ENCODE assay signal across 17 cellular contexts in the genomic region with DNA sequence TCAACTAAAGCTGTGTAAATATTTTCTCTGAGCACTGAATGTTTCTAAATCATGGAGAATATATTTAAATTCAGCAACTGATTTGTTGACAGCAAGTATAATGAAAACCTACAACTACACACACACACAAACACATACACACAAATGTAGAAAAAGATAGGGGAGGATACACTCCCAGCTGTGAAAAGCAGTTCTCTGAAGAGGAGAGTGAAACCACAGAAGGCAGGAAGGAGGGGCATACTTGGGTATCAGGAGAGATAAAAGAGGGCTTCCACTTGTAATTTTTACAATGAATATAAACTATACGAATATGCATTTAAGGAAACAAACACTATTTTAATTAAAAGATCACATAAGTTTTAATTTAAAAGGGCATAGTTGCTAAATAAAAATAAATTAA.
DNase-seq lines count a peak whose midpoint lies in the region; ATAC-seq, FAIRE-seq and TF ChIP-seq lines count a peak whose summit lies in the region.
"Had no signal": no experiment of that assay in that cellular context is flagged by ENCODE, and none has a peak within 500 bp of the region (broad histone marks: within the 10 kb centered on the region; RNA-seq: fewer than 3 reads in every experiment).

No MANE protein-coding gene starts in this region.

- H3K27me3 ChIP-seq in endothelial cell of umbilical vein (ENCODE audit: control insufficient read depth in 2 of 2, insufficient read depth in 2 of 2, low read length in 2 of 2) = no peaks in the 10 kb centered on the region
- H3K27me3 ChIP-seq: BLaER1 had no signal

- no peak overlapping the region for H3K9ac ChIP-seq in SK-N-MC (ENCODE audit: insufficient read length)
- no peak overlapping the region for H3K9ac ChIP-seq in endothelial cell of umbilical vein (replicated peaks; ENCODE audit: extremely low read depth, insufficient read depth, low read length)
- H3K9ac ChIP-seq: BLaER1, GM23248 had no signal

- no peak for ATAC-seq in activated naive CD8-positive, alpha-beta T cell treated with anti-CD3 and anti-CD28 coated beads, Interleukin-2, amount 50 U/mL, for 24 hours
- ATAC-seq in GM19328 (IDR thresholded peaks at IDR 0.05; ENCODE audit: unreplicated experiment) = no peak

- BruUV-seq in endothelial cell of umbilical vein (replicated peaks; lab: Mats Ljungman, UMichigan) = no TSS peak

- no peaks in the 10 kb centered on the region for H3K36me3 ChIP-seq in SK-N-MC (ENCODE audit: insufficient read depth, low read length)
- H3K36me3 ChIP-seq in endothelial cell of umbilical vein (ENCODE audit: control insufficient read depth in 2 of 2, extremely low read depth in 1 of 2, insufficient read depth in 2 of 2, low read length in 2 of 2) = no peaks in the 10 kb centered on the region
- H3K36me3 ChIP-seq: BLaER1, HAP-1 had no signal

- POLR2A ChIA-PET in activated CD4-positive, alpha-beta T cell treated with anti-CD3 and anti-CD28 coated beads, Interleukin-2, amount 10 ng/mL, durations not matched to agents 7 days and 5 days (lab: Charles Lee) = no interaction called here
- POLR2A ChIA-PET in endothelial cell of umbilical vein (lab: Charles Lee) = no interaction called here

- peaks cover 12% of the 10 kb centered on the region for H3K4me1 ChIP-seq in endothelial cell of umbilical vein (ENCODE audit: control insufficient read depth, extremely low read depth, insufficient read depth, low read length)
- H3K4me1 ChIP-seq: HAP-1 had no signal

- H3K79me2 ChIP-seq in endothelial cell of umbilical vein (ENCODE audit: control insufficient read depth, insufficient read depth, low read length) = no peaks in the 10 kb centered on the region

- peaks cover 14% of the 10 kb centered on the region for H3K36me3 Mint-ChIP-seq in activated CD4-positive, alpha-beta T cell treated with anti-CD3 and anti-CD28 coated beads, Interleukin-2, amount 10 ng/mL, durations not matched to agents 7 days and 5 days (ENCODE audit: low read depth)
- H3K36me3 Mint-ChIP-seq in activated CD4-positive, alpha-beta T cell treated with anti-CD3 and anti-CD28 coated beads, Interleukin-2, amount 10 ng/mL, durations not matched to agents 24 days and 14 days (ENCODE audit: low read depth) = peaks cover 17% of the 10 kb centered on the region
- H3K36me3 Mint-ChIP-seq in activated naive CD8-positive, alpha-beta T cell treated with anti-CD3 and anti-CD28 coated beads for 36 hours = peaks cover 4% of the 10 kb centered on the region
- peaks cover 6% of the 10 kb centered on the region for H3K36me3 Mint-ChIP-seq in activated naive CD8-positive, alpha-beta T cell treated with anti-CD3 and anti-CD28 coated beads, Interleukin-2, amount 50 U/mL, for 24 hours (ENCODE audit: low read depth)
- H3K36me3 Mint-ChIP-seq: CD14-positive monocyte; CD4-positive, alpha-beta memory T cell had no signal

- no peak for FAIRE-seq in endothelial cell of umbilical vein (lab: Jason Lieb, UNC)

- H3K27me3 Mint-ChIP-seq in activated CD4-positive, alpha-beta T cell treated with anti-CD3 and anti-CD28 coated beads, Interleukin-2, amount 10 ng/mL, durations not matched to agents 7 days and 5 days = no peaks in the 10 kb centered on the region
- H3K27me3 Mint-ChIP-seq in activated CD4-positive, alpha-beta T cell treated with anti-CD3 and anti-CD28 coated beads, Interleukin-2, amount 10 ng/mL, durations not matched to agents 24 days and 14 days = no peaks in the 10 kb centered on the region
- no peaks in the 10 kb centered on the region for H3K27me3 Mint-ChIP-seq in activated naive CD8-positive, alpha-beta T cell treated with anti-CD3 and anti-CD28 coated beads for 36 hours
- H3K27me3 Mint-ChIP-seq in activated naive CD8-positive, alpha-beta T cell treated with anti-CD3 and anti-CD28 coated beads, Interleukin-2, amount 50 U/mL, for 24 hours = no peaks in the 10 kb centered on the region
- H3K27me3 Mint-ChIP-seq: CD4-positive, alpha-beta memory T cell had no signal

- dilution Hi-C loops in endothelial cell of umbilical vein (cut with MboI; ENCODE audit: extremely low pct_ligation_motif_present, low sequenced_read_pairs) = no loop called here

- intact Hi-C loops in activated CD4-positive, alpha-beta T cell treated with anti-CD3 and anti-CD28 coated beads, Interleukin-2, amount 10 ng/mL, durations not matched to agents 24 days and 14 days (cut with micrococcal nuclease) = no loop called here
- intact Hi-C loops in endothelial cell of umbilical vein (cut with micrococcal nuclease) = no loop called here

- H3K9me1 ChIP-seq in endothelial cell of umbilical vein (replicated peaks; ENCODE audit: control insufficient read depth, extremely low read depth, insufficient read depth, low read length) = no peaks in the 10 kb centered on the region

- TF ChIP-seq POLR2A in endothelial cell of umbilical vein (IDR thresholded peaks at IDR 0.05; ENCODE audit: low read depth, low read length) = no peak

- H3K27ac Mint-ChIP-seq in activated CD4-positive, alpha-beta T cell treated with anti-CD3 and anti-CD28 coated beads, Interleukin-2, amount 10 ng/mL, durations not matched to agents 7 days and 5 days = peak overlapping the region; percentile 52
- H3K27ac Mint-ChIP-seq in activated CD4-positive, alpha-beta T cell treated with anti-CD3 and anti-CD28 coated beads, Interleukin-2, amount 10 ng/mL, durations not matched to agents 24 days and 14 days = no peak overlapping the region
- H3K27ac Mint-ChIP-seq in activated naive CD8-positive, alpha-beta T cell treated with anti-CD3 and anti-CD28 coated beads for 36 hours = peak overlapping the region; percentile 52
- H3K27ac Mint-ChIP-seq in activated naive CD8-positive, alpha-beta T cell treated with anti-CD3 and anti-CD28 coated beads, Interleukin-2, amount 50 U/mL, for 24 hours = no peak overlapping the region
- H3K27ac Mint-ChIP-seq: CD14-positive monocyte; CD4-positive, alpha-beta memory T cell had no signal

- no peak for DNase-seq in activated CD4-positive, alpha-beta T cell treated with anti-CD3 and anti-CD28 coated beads, Interleukin-2, amount 10 ng/mL, durations not matched to agents 7 days and 5 days
- no peak for DNase-seq in activated CD4-positive, alpha-beta T cell treated with anti-CD3 and anti-CD28 coated beads, Interleukin-2, amount 10 ng/mL, durations not matched to agents 24 days and 14 days
- no peak for DNase-seq in activated naive CD8-positive, alpha-beta T cell treated with anti-CD3 and anti-CD28 coated beads for 36 hours
- no peak for DNase-seq in activated naive CD8-positive, alpha-beta T cell treated with anti-CD3 and anti-CD28 coated beads, Interleukin-2, amount 50 U/mL, for 24 hours
- DNase-seq in SK-N-MC (ENCODE audit: low read depth, low spot score) = no peak
- DNase-seq in endothelial cell of umbilical vein (ENCODE audit: low read depth, low spot score) = no peak
- no peak for DNase-seq in NCI-H2081 (lab: John Stamatoyannopoulos, UW)
- DNase-seq: 8988T; CD4-positive, alpha-beta memory T cell; DMS153; DMS79; GF-D8; GM23248 had no signal

- H3K9me3 Mint-ChIP-seq in activated CD4-positive, alpha-beta T cell treated with anti-CD3 and anti-CD28 coated beads, Interleukin-2, amount 10 ng/mL, durations not matched to agents 7 days and 5 days = peaks cover 27% of the 10 kb centered on the region
- H3K9me3 Mint-ChIP-seq in activated CD4-positive, alpha-beta T cell treated with anti-CD3 and anti-CD28 coated beads, Interleukin-2, amount 10 ng/mL, durations not matched to agents 24 days and 14 days = peaks cover 12% of the 10 kb centered on the region
- H3K9me3 Mint-ChIP-seq in activated naive CD8-positive, alpha-beta T cell treated with anti-CD3 and anti-CD28 coated beads for 36 hours = peaks cover 14% of the 10 kb centered on the region
- H3K9me3 Mint-ChIP-seq in activated naive CD8-positive, alpha-beta T cell treated with anti-CD3 and anti-CD28 coated beads, Interleukin-2, amount 50 U/mL, for 24 hours = peaks cover 8% of the 10 kb centered on the region

- H3K27ac ChIP-seq in SK-N-MC (peak overlapping the region; percentile 86; the same call in 1 of the 2 replicates), endothelial cell of umbilical vein (ENCODE audit: insufficient read depth, low read depth, low read length) (no peak overlapping the region)
- H3K27ac ChIP-seq: BLaER1, GM23248 had no signal

- no peak for TF ChIP-seq CTCF in endothelial cell of umbilical vein (IDR thresholded peaks at IDR 0.05; ENCODE audit: extremely low read depth in 1 of 2, insufficient read depth in 1 of 2, low read depth in 1 of 2, low read length in 2 of 2)

- H3K4me3 Mint-ChIP-seq in activated CD4-positive, alpha-beta T cell treated with anti-CD3 and anti-CD28 coated beads, Interleukin-2, amount 10 ng/mL, durations not matched to agents 7 days and 5 days = no peak overlapping the region
- H3K4me3 Mint-ChIP-seq in activated CD4-positive, alpha-beta T cell treated with anti-CD3 and anti-CD28 coated beads, Interleukin-2, amount 10 ng/mL, durations not matched to agents 24 days and 14 days = no peak overlapping the region
- no peak overlapping the region for H3K4me3 Mint-ChIP-seq in activated naive CD8-positive, alpha-beta T cell treated with anti-CD3 and anti-CD28 coated beads for 36 hours
- H3K4me3 Mint-ChIP-seq in activated naive CD8-positive, alpha-beta T cell treated with anti-CD3 and anti-CD28 coated beads, Interleukin-2, amount 50 U/mL, for 24 hours = no peak overlapping the region
- H3K4me3 Mint-ChIP-seq: CD14-positive monocyte had no signal

- H4K20me1 ChIP-seq in endothelial cell of umbilical vein (replicated peaks; ENCODE audit: control insufficient read depth, extremely low read depth, insufficient read depth, low read length) = no peaks in the 10 kb centered on the region
- H4K20me1 ChIP-seq: BLaER1 had no signal

- H3K9me3 ChIP-seq in SK-N-MC (ENCODE audit: low read depth, low read length) (0 out of 2 replicates have a peak, but pooled peaks cover 3% of the 10 kb centered on the region), endothelial cell of umbilical vein (replicated peaks; ENCODE audit: control insufficient read depth, insufficient read depth, low read length) (no peaks in the 10 kb centered on the region)
- H3K9me3 ChIP-seq: BLaER1, HAP-1 had no signal

- H3K4me1 Mint-ChIP-seq in activated CD4-positive, alpha-beta T cell treated with anti-CD3 and anti-CD28 coated beads, Interleukin-2, amount 10 ng/mL, durations not matched to agents 7 days and 5 days = peaks cover 27% of the 10 kb centered on the region
- H3K4me1 Mint-ChIP-seq in activated CD4-positive, alpha-beta T cell treated with anti-CD3 and anti-CD28 coated beads, Interleukin-2, amount 10 ng/mL, durations not matched to agents 24 days and 14 days = peaks cover 29% of the 10 kb centered on the region
- peaks cover 17% of the 10 kb centered on the region for H3K4me1 Mint-ChIP-seq in activated naive CD8-positive, alpha-beta T cell treated with anti-CD3 and anti-CD28 coated beads for 36 hours
- peaks cover 25% of the 10 kb centered on the region for H3K4me1 Mint-ChIP-seq in activated naive CD8-positive, alpha-beta T cell treated with anti-CD3 and anti-CD28 coated beads, Interleukin-2, amount 50 U/mL, for 24 hours
- H3K4me1 Mint-ChIP-seq: CD14-positive monocyte had no signal

- H2AFZ ChIP-seq in endothelial cell of umbilical vein (ENCODE audit: low read depth, low read length) = peak overlapping the region; percentile 23
- H2AFZ ChIP-seq: GM23248 had no signal

- no peak overlapping the region for H3K4me2 ChIP-seq in endothelial cell of umbilical vein (ENCODE audit: insufficient read depth, low read length)
- H3K4me2 ChIP-seq: BLaER1 had no signal

- no peak overlapping the region for H3K4me3 ChIP-seq in SK-N-MC
- no peak overlapping the region for H3K4me3 ChIP-seq in endothelial cell of umbilical vein (replicated peaks in 1 of 3; ENCODE audit: insufficient read depth in 1 of 3, low read depth in 1 of 3, low read length in 3 of 3)
- H3K4me3 ChIP-seq: BLaER1, GM23248, HAP-1 had no signal

- CTCF ChIA-PET in activated CD4-positive, alpha-beta T cell treated with anti-CD3 and anti-CD28 coated beads, Interleukin-2, amount 10 ng/mL, durations not matched to agents 7 days and 5 days (lab: Charles Lee) = interaction anchor here (2.0 kb wide), 1 partner anchor 16 kb away, joined by 9 read pairs; no protein-coding TSS in a partner anchor
- CTCF ChIA-PET in endothelial cell of umbilical vein (lab: Charles Lee) = interaction anchor here (1.3 kb wide), 1 partner anchor 339 kb away, joined by 3 read pairs; no protein-coding TSS in a partner anchor

Comparison
In these comparisons a context has a peak if more than half of its experiments do, and no peak if none do; other contexts are left out.
1. H3K27ac Mint-ChIP-seq: peak in activated CD4-positive, alpha-beta T cell treated with anti-CD3 and anti-CD28 coated beads, Interleukin-2, amount 10 ng/mL, durations not matched to agents 7 days and 5 days (single experiment) and activated naive CD8-positive, alpha-beta T cell treated with anti-CD3 and anti-CD28 coated beads for 36 hours (single experiment); none in activated CD4-positive, alpha-beta T cell treated with anti-CD3 and anti-CD28 coated beads, Interleukin-2, amount 10 ng/mL, durations not matched to agents 24 days and 14 days (single experiment) and activated naive CD8-positive, alpha-beta T cell treated with anti-CD3 and anti-CD28 coated beads, Interleukin-2, amount 50 U/mL, for 24 hours (single experiment).